Comparison of ENCODE assay signal across 27 cellular contexts in the genomic region with DNA sequence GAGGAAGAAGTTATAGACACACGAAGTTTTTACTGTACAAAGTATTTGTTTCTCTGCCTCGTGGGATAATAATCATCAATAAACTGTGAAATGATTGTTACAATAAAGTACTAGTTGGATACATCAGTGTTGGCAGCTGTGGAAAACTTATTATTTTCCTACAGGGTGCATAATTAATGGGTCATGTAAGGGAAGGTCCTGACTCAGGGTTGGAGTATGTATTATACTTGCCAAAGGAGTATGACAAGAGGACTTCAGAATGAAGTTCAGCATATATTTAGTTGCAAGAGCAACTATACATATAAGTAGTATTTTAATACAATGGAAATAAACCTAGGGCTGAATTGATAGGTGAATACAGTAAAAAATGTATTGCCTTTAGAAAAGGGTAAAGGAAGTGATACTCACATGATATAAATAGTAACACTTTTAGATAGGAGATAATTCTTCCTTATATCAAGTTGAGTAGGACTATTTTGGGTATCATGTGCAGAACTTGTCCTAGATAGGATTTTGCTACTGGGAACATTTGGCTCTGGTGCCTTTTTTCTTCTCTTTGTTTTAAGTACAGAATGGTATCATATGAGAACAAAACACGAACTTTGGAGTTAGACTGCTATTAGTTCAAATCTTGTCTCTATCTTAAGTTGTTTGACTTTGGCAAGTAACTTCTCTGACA.
DNase-seq lines count a peak whose midpoint lies in the region; ATAC-seq, FAIRE-seq and TF ChIP-seq lines count a peak whose summit lies in the region.
"Had no signal": no experiment of that assay in that cellular context is flagged by ENCODE, and none has a peak within 500 bp of the region (broad histone marks: within the 10 kb centered on the region; RNA-seq: fewer than 3 reads in every experiment).

No MANE protein-coding gene starts in this region.

- no peaks in the 10 kb centered on the region for H4K20me1 ChIP-seq in K562 (replicated peaks; ENCODE audit: control insufficient read depth, insufficient read depth, low read length)

- no peak for FAIRE-seq in K562 (lab: Jason Lieb, UNC)
- FAIRE-seq: colon, G401.6, GM12878, kidney had no signal

- H3K4me3 ChIP-seq in K562 = no peak overlapping the region; the same call in 1 of the 2 replicates
- H3K4me3 ChIP-seq: ascending aorta, GM12878, GM23338, upper lobe of right lung had no signal

- H3K4me3 Mint-ChIP-seq in activated CD4-positive, alpha-beta memory T cell treated with anti-CD3 and anti-CD28 coated beads, Interleukin-2, amount 10 ng/mL, durations not matched to agents 7 days and 5 days = no peak overlapping the region
- H3K4me3 Mint-ChIP-seq: activated T-cell treated with anti-CD3 and anti-CD28 coated beads, Interleukin-2, amount 50 U/mL, for 24 hours; effector memory CD8-positive, alpha-beta T cell; GM23338; memory B cell had no signal

- no peak overlapping the region; the same call in 1 of the 2 replicates for H3K4me2 ChIP-seq in K562 (ENCODE audit: insufficient read depth, low read length)
- H3K4me2 ChIP-seq: GM23338 had no signal

- no peaks in the 10 kb centered on the region for H3K27me3 ChIP-seq in K562 (ENCODE audit: control insufficient read depth in 2 of 2, insufficient read depth in 2 of 2, low read length in 2 of 2)
- H3K27me3 ChIP-seq: ascending aorta, upper lobe of right lung had no signal

- H3K27me3 Mint-ChIP-seq in activated CD4-positive, alpha-beta memory T cell treated with anti-CD3 and anti-CD28 coated beads, Interleukin-2, amount 10 ng/mL, durations not matched to agents 7 days and 5 days = no peaks in the 10 kb centered on the region
- H3K27me3 Mint-ChIP-seq: activated T-cell treated with anti-CD3 and anti-CD28 coated beads, Interleukin-2, amount 50 U/mL, for 24 hours; effector memory CD8-positive, alpha-beta T cell; memory B cell had no signal

- no peak for TF ChIP-seq CTCF in K562 (IDR thresholded peaks at IDR 0.05 in 2 of 3, conservative IDR thresholded peaks at IDR 0.05 in 1 of 3; ENCODE audit: insufficient read depth in 2 of 3, low read depth in 1 of 3, low read length in 3 of 3)

- TF ChIP-seq EP300 in K562 (IDR thresholded peaks at IDR 0.05; ENCODE audit: low read length) = no peak

- WGBS in K562 (ENCODE audit: insufficient coverage, low coverage, missing lambda C conversion rate) = 24% methylated on average over 3 of the region's 3 CpGs

- peaks cover 2% of the 10 kb centered on the region for H3K4me1 Mint-ChIP-seq in activated CD4-positive, alpha-beta memory T cell treated with anti-CD3 and anti-CD28 coated beads, Interleukin-2, amount 10 ng/mL, durations not matched to agents 7 days and 5 days
- H3K4me1 Mint-ChIP-seq: GM23338, memory B cell had no signal

- H3K9me3 ChIP-seq in K562 (replicated peaks; ENCODE audit: control insufficient read depth, insufficient read depth, low read depth, low read length) = peaks cover 4% of the 10 kb centered on the region
- H3K9me3 ChIP-seq: ascending aorta, upper lobe of right lung had no signal

- no peaks in the 10 kb centered on the region for H3K36me3 Mint-ChIP-seq in activated CD4-positive, alpha-beta memory T cell treated with anti-CD3 and anti-CD28 coated beads, Interleukin-2, amount 10 ng/mL, durations not matched to agents 7 days and 5 days (ENCODE audit: low read depth)
- H3K36me3 Mint-ChIP-seq: memory B cell had no signal

- H2AFZ ChIP-seq in K562 (ENCODE audit: low read depth, low read length) = peak overlapping the region; percentile 66

- peaks cover 15% of the 10 kb centered on the region; the same call in 2 of the 3 replicates for H3K36me3 ChIP-seq in K562 (ENCODE audit: control insufficient read depth, insufficient read depth, low read length)
- H3K36me3 ChIP-seq: ascending aorta, upper lobe of right lung had no signal

- in situ Hi-C loops in K562 (cut with MboI) = no loop called here

- H3K79me2 ChIP-seq in K562 (ENCODE audit: control insufficient read depth, insufficient read depth, low read length) = peaks cover 78% of the 10 kb centered on the region

- no peaks in the 10 kb centered on the region for H3K9me1 ChIP-seq in K562 (ENCODE audit: control insufficient read depth, insufficient read depth, low read length)

- peaks cover 0 to 11% of the 10 kb centered on the region in 2 experiments; a peak in 4 of 5 replicates for H3K4me1 ChIP-seq in K562 (replicated peaks in 1 of 2; ENCODE audit: control insufficient read depth in 2 of 2, insufficient read depth in 2 of 2, low read length in 2 of 2)
- H3K4me1 ChIP-seq: upper lobe of right lung had no signal

- DNase-seq in Right ventricle myocardium inferior (ENCODE audit: missing footprints) (no peak), cardiac septum (ENCODE audit: low spot score) (no peak), K562 (ENCODE audit: extremely low read depth in 1 of 4, low spot score in 3 of 4) (no peak), Right ventricle myocardium superior (no peak), NCI-H1105 treated with DMSO at 0.1 percent for 48 hours (lab: John Stamatoyannopoulos, UW) (no peak), Ammon's horn (ENCODE audit: low spot score) (no peak)
- DNase-seq in activated CD4-positive, alpha-beta memory T cell treated with anti-CD3 and anti-CD28 coated beads, Interleukin-2, amount 10 ng/mL, durations not matched to agents 7 days and 5 days = no peak
- DNase-seq: activated naive CD4-positive, alpha-beta T cell treated with Interleukin-2 at 50 U/mL for 16 hours; activated T-cell treated with anti-CD3 and anti-CD28 coated beads, Interleukin-2, amount 50 U/mL, for 24 hours; effector memory CD8-positive, alpha-beta T cell; Kasumi-1; kidney; NCI-H1092 treated with DMSO at 0.1 percent for 48 hours; nucleus accumbens; stimulated activated CD4-positive, alpha-beta T cell treated with anti-CD3 and anti-CD28 coated beads, Interleukin-15, amount 100 ng/mL, for 24 hours; upper lobe of right lung had no signal

- TF ChIP-seq RAD21 in K562 (CRISPR knock-in tag; conservative IDR thresholded peaks at IDR 0.05 in 1 of 2, IDR thresholded peaks at IDR 0.05 in 1 of 2) = no peak

- peaks cover 3% of the 10 kb centered on the region for H3K9me3 Mint-ChIP-seq in activated CD4-positive, alpha-beta memory T cell treated with anti-CD3 and anti-CD28 coated beads, Interleukin-2, amount 10 ng/mL, durations not matched to agents 7 days and 5 days
- H3K9me3 Mint-ChIP-seq: activated T-cell treated with anti-CD3 and anti-CD28 coated beads, Interleukin-2, amount 50 U/mL, for 24 hours; effector memory CD8-positive, alpha-beta T cell; GM23338; memory B cell had no signal

- H3K27ac Mint-ChIP-seq in activated CD4-positive, alpha-beta memory T cell treated with anti-CD3 and anti-CD28 coated beads, Interleukin-2, amount 10 ng/mL, durations not matched to agents 7 days and 5 days = no peak overlapping the region
- H3K27ac Mint-ChIP-seq: activated T-cell treated with anti-CD3 and anti-CD28 coated beads, Interleukin-2, amount 50 U/mL, for 24 hours; effector memory CD8-positive, alpha-beta T cell; GM23338; memory B cell had no signal

- no TSS peak for BruUV-seq in K562 (replicated peaks; lab: Mats Ljungman, UMichigan)

- CTCF ChIA-PET in K562 (lab: Yijun Ruan, JAX; ENCODE audit: low intra/inter-chr PET ratio) = no interaction called here
- CTCF ChIA-PET in activated CD4-positive, alpha-beta memory T cell treated with anti-CD3 and anti-CD28 coated beads, Interleukin-2, amount 10 ng/mL, durations not matched to agents 7 days and 5 days (lab: Charles Lee) = no interaction called here

- ATAC-seq in Right ventricle myocardium inferior (peak; percentile 47), K562 (0 out of 3 replicates have a peak, but pooled peaks have one; percentile 11), Right ventricle myocardium superior (ENCODE audit: poor library complexity) (peak; percentile 68), GM21717 (IDR thresholded peaks at IDR 0.05; ENCODE audit: unreplicated experiment) (no peak)
- ATAC-seq: activated CD4-positive, CD25-positive, alpha-beta regulatory T cell treated with anti-CD3 and anti-CD28 coated beads, Interleukin-2, amount 50 U/mL, for 24 hours; effector memory CD8-positive, alpha-beta T cell; GM12878; GM23338; Panc1; upper lobe of right lung had no signal

- no peak for TF ChIP-seq POLR2A in K562 (conservative IDR thresholded peaks at IDR 0.05)

- intact Hi-C loops in Right ventricle myocardium inferior (cut with DNase I) = loop anchor here (10.0 kb wide), 1 partner anchor 231 kb away; no protein-coding TSS in a partner anchor
- intact Hi-C loops in cardiac septum (cut with DNase I) = loop anchor here (5.0 kb wide), 2 partner anchors 69 to 76 kb away; no protein-coding TSS in a partner anchor
- intact Hi-C loops in K562 (cut with micrococcal nuclease) = no loop called here
- intact Hi-C loops in Right ventricle myocardium superior (cut with DNase I) = no loop called here

- peak overlapping the region; percentile 74; the same call in 2 of the 3 replicates for H3K27ac ChIP-seq in K562 (ENCODE audit: extremely low read depth, low read depth, low read length)
- H3K27ac ChIP-seq: 22Rv1, ascending aorta, C4-2B, upper lobe of right lung had no signal

- POLR2A ChIA-PET in K562 (lab: Yijun Ruan, JAX) = no interaction called here
- POLR2A ChIA-PET in activated CD4-positive, alpha-beta memory T cell treated with anti-CD3 and anti-CD28 coated beads, Interleukin-2, amount 10 ng/mL, durations not matched to agents 7 days and 5 days (lab: Charles Lee) = no interaction called here

- H3K9ac ChIP-seq in K562 (ENCODE audit: insufficient read depth in 1 of 2, low read depth in 2 of 2, low read length in 2 of 2) = peak overlapping the region in 1 of 2 experiments; percentile 52; a peak in 1 of 4 replicates

TF ChIP-seq in K562, 482 proteins besides CTCF, POLR2A, EP300 and RAD21:
- 0 out of 2 replicates have a peak, but pooled peaks have one; percentile 10 for TF ChIP-seq ZNF644 (tag; IDR thresholded peaks at IDR 0.05; ENCODE audit: low read depth)
- TF ChIP-seq NFRKB (IDR thresholded peaks at IDR 0.05; ENCODE audit: low read depth) = 0 out of 2 replicates have a peak, but pooled peaks have one; percentile 8
- TF ChIP-seq NCOR1 (IDR thresholded peaks at IDR 0.05) = no peak

Comparison
In these comparisons a context has a peak if more than half of its experiments do, and no peak if none do; other contexts are left out.
1. intact Hi-C loops: an anchor here in Right ventricle myocardium inferior (10.0 kb wide) and cardiac septum (5.0 kb wide); none called in K562 and Right ventricle myocardium superior.